8 cellular contexts compared by ENCODE assay signal in genomic region chr17:27602721-27603445, GRCh38. TPM values are rescaled to one million over a fixed set of nuclear protein-coding genes. Genes with fewer than 3 reads are reported as not detected.
A peak's percentile ranks its signal among the peaks of the same experiment; 100 is the strongest.
DNase-seq lines count a peak whose midpoint lies in the region; ATAC-seq, FAIRE-seq and TF ChIP-seq lines count a peak whose summit lies in the region.

No MANE protein-coding gene starts in this region.

- H3K4me1 Mint-ChIP-seq in CD4-positive, CD25-positive, alpha-beta regulatory T cell = peaks cover 0 to 6% (median 5%) of the 10 kb centered on the region in 4 donors

- H4K20me1 ChIP-seq in endothelial cell of umbilical vein (replicated peaks; ENCODE audit: control insufficient read depth, extremely low read depth, insufficient read depth, low read length) = no peaks in the 10 kb centered on the region

- FAIRE-seq in endothelial cell of umbilical vein (lab: Jason Lieb, UNC) = peak; percentile 73

- intact Hi-C loops in endothelial cell of umbilical vein (cut with micrococcal nuclease) = loop anchor here (1.0 kb wide), 1 partner anchor 48 kb away; no protein-coding TSS in a partner anchor

- TF ChIP-seq POLR2A in endothelial cell of umbilical vein (IDR thresholded peaks at IDR 0.05; ENCODE audit: low read depth, low read length) = no peak

- H2AFZ ChIP-seq in endothelial cell of umbilical vein (ENCODE audit: low read depth, low read length) = no peak overlapping the region

- no TSS peak for BruUV-seq in endothelial cell of umbilical vein (replicated peaks; lab: Mats Ljungman, UMichigan)

- POLR2A ChIA-PET in HEK293 (lab: Yijun Ruan, JAX) = no interaction called here
- POLR2A ChIA-PET in endothelial cell of umbilical vein (lab: Charles Lee) = no interaction called here

- H3K79me2 ChIP-seq in endothelial cell of umbilical vein (ENCODE audit: control insufficient read depth, insufficient read depth, low read length) = no peaks in the 10 kb centered on the region

- no peaks in the 10 kb centered on the region for H3K9me1 ChIP-seq in endothelial cell of umbilical vein (replicated peaks; ENCODE audit: control insufficient read depth, extremely low read depth, insufficient read depth, low read length)

- peak in 1 of 2 donors; percentile 40 for ATAC-seq in CD4-positive, CD25-positive, alpha-beta regulatory T cell (ENCODE audit: low read depth in 2 of 2)
- ATAC-seq in HG03025 (IDR thresholded peaks at IDR 0.05; ENCODE audit: low FRiP score, unreplicated experiment) = no peak

- H3K36me3 Mint-ChIP-seq in CD4-positive, CD25-positive, alpha-beta regulatory T cell = peaks cover 20% of the 10 kb centered on the region

- H3K4me2 ChIP-seq in endothelial cell of umbilical vein (ENCODE audit: insufficient read depth, low read length) = no peak overlapping the region

- H3K9ac ChIP-seq in NT2/D1 (ENCODE audit: insufficient read length, low read depth) = no peak overlapping the region
- no peak overlapping the region for H3K9ac ChIP-seq in endothelial cell of umbilical vein (replicated peaks; ENCODE audit: extremely low read depth, insufficient read depth, low read length)

- no peaks in the 10 kb centered on the region for H3K9me3 ChIP-seq in CD4-positive, CD25-positive, alpha-beta regulatory T cell (ENCODE audit: control insufficient read depth in 2 of 2, low read length in 2 of 2)
- H3K9me3 ChIP-seq in HEK293 (ENCODE audit: control insufficient read depth, insufficient read depth, low read depth, low read length) = no peaks in the 10 kb centered on the region
- no peaks in the 10 kb centered on the region; the same call in 1 of the 2 replicates for H3K9me3 ChIP-seq in NT2/D1 (ENCODE audit: insufficient read depth, low read length)
- H3K9me3 ChIP-seq in endothelial cell of umbilical vein (replicated peaks; ENCODE audit: control insufficient read depth, insufficient read depth, low read length) = no peaks in the 10 kb centered on the region

- peaks cover 18% of the 10 kb centered on the region for H3K36me3 ChIP-seq in CD4-positive, CD25-positive, alpha-beta regulatory T cell (ENCODE audit: control insufficient read depth, insufficient read depth, low read length)
- peaks cover 0 to 52% of the 10 kb centered on the region in 2 experiments; a peak in 1 of 3 replicates for H3K36me3 ChIP-seq in HEK293 (ENCODE audit: control insufficient read depth in 2 of 2, insufficient read depth in 1 of 2, low read length in 2 of 2)
- H3K36me3 ChIP-seq in NT2/D1 (ENCODE audit: insufficient read depth, insufficient read length, low read length) = peaks cover 67% of the 10 kb centered on the region
- H3K36me3 ChIP-seq in endothelial cell of umbilical vein (ENCODE audit: control insufficient read depth in 2 of 2, extremely low read depth in 1 of 2, insufficient read depth in 2 of 2, low read length in 2 of 2) = peaks cover 16 to 38% of the 10 kb centered on the region in 2 experiments

- H3K27ac ChIP-seq in CD4-positive, CD25-positive, alpha-beta regulatory T cell (ENCODE audit: insufficient read depth, low read length, poor library complexity, severe bottlenecking) = no peak overlapping the region
- H3K27ac ChIP-seq in HEK293 (ENCODE audit: extremely low read depth, low read depth, low read length) = no peak overlapping the region
- peak overlapping the region; percentile 4 for H3K27ac ChIP-seq in endothelial cell of umbilical vein (ENCODE audit: insufficient read depth, low read depth, low read length)

- TF ChIP-seq CTCF in HEK293 (tag by site-specific recombination; IDR thresholded peaks at IDR 0.05) (peak; percentile 72; the same call in 1 of the 2 replicates), endothelial cell of umbilical vein (IDR thresholded peaks at IDR 0.05; ENCODE audit: extremely low read depth in 1 of 2, insufficient read depth in 1 of 2, low read depth in 1 of 2, low read length in 2 of 2) (peak; percentile 92 to 95)

- H3K27ac Mint-ChIP-seq in CD4-positive, CD25-positive, alpha-beta regulatory T cell = peak overlapping the region in 1 of 3 donors; percentile 5

- dilution Hi-C loops in endothelial cell of umbilical vein (cut with MboI; ENCODE audit: extremely low pct_ligation_motif_present, low sequenced_read_pairs) = no loop called here

- H3K27me3 Mint-ChIP-seq in CD4-positive, CD25-positive, alpha-beta regulatory T cell = no peaks in the 10 kb centered on the region

- peak; percentile 53 to 68 (median 60) for DNase-seq in CD4-positive, CD25-positive, alpha-beta regulatory T cell
- DNase-seq in NT2/D1 (ENCODE audit: low read depth, low spot score) = peak; percentile 47
- peak; percentile 31 to 65 (median 47) for DNase-seq in activated CD8-positive, alpha-beta memory T cell treated with anti-CD3 and anti-CD28 coated beads for 48 hours (ENCODE audit: low read depth in 2 of 3, low spot score in 2 of 3)
- peak; percentile 67 for DNase-seq in endothelial cell of umbilical vein (ENCODE audit: low read depth, low spot score)
- DNase-seq in midbrain (lab: John Stamatoyannopoulos, UW) = peak; percentile 69
- DNase-seq in stimulated activated CD8-positive, alpha-beta memory T cell treated with anti-CD3 and anti-CD28 coated beads, Interleukin-4, amount 100 ng/mL, for 1 hour (ENCODE audit: low read depth in 2 of 2, low spot score in 1 of 2) = peak; percentile 48 to 50

- no peak overlapping the region for H3K4me3 Mint-ChIP-seq in CD4-positive, CD25-positive, alpha-beta regulatory T cell

- CTCF ChIA-PET in HEK293 (lab: Yijun Ruan, JAX) = interaction anchor here (0.6 to 20.8 kb wide), 75 partner anchors 8 to 409 kb away, joined by 3 to 267 read pairs (median 4); partner anchors contain the start of genes KSR1 and WSB1
- CTCF ChIA-PET in endothelial cell of umbilical vein (lab: Charles Lee) = interaction anchor here (1.0 to 10.3 kb wide), 18 partner anchors 12 to 406 kb away, joined by 3 to 150 read pairs (median 4); no protein-coding TSS in a partner anchor

- no peak overlapping the region for H3K4me3 ChIP-seq in CD4-positive, CD25-positive, alpha-beta regulatory T cell (ENCODE audit: low read depth, low read length)
- H3K4me3 ChIP-seq in HEK293 (ENCODE audit: low read depth, low read length) (no peak overlapping the region), NT2/D1 (ENCODE audit: insufficient read length, low read depth) (no peak overlapping the region), endothelial cell of umbilical vein (replicated peaks in 1 of 3; ENCODE audit: insufficient read depth in 1 of 3, low read depth in 1 of 3, low read length in 3 of 3) (no peak overlapping the region)

- H3K9me3 Mint-ChIP-seq in CD4-positive, CD25-positive, alpha-beta regulatory T cell = no peaks in the 10 kb centered on the region

- H3K27me3 ChIP-seq in CD4-positive, CD25-positive, alpha-beta regulatory T cell (ENCODE audit: control insufficient read depth, insufficient read depth, low read length) = no peaks in the 10 kb centered on the region
- H3K27me3 ChIP-seq in NT2/D1 (ENCODE audit: insufficient read depth, insufficient read length) (no peaks in the 10 kb centered on the region), endothelial cell of umbilical vein (ENCODE audit: control insufficient read depth in 2 of 2, insufficient read depth in 2 of 2, low read length in 2 of 2) (no peaks in the 10 kb centered on the region)

- H3K4me1 ChIP-seq in CD4-positive, CD25-positive, alpha-beta regulatory T cell (ENCODE audit: control insufficient read depth, insufficient read depth, low read length, poor library complexity, severe bottlenecking) = no peaks in the 10 kb centered on the region
- no peaks in the 10 kb centered on the region for H3K4me1 ChIP-seq in HEK293 (ENCODE audit: control insufficient read depth, insufficient read depth, low read length)
- H3K4me1 ChIP-seq in NT2/D1 (ENCODE audit: insufficient read depth, insufficient read length) = peaks cover 10% of the 10 kb centered on the region
- H3K4me1 ChIP-seq in endothelial cell of umbilical vein (ENCODE audit: control insufficient read depth, extremely low read depth, insufficient read depth, low read length) = peaks cover 14% of the 10 kb centered on the region

TF ChIP-seq in HEK293, 187 proteins besides CTCF, POLR2A, EP300 and RAD21 (continues in another document):
- TF ChIP-seq ZSCAN23 (tag by site-specific recombination; IDR thresholded peaks at IDR 0.05) (no peak), ZNF654 (tag by site-specific recombination; IDR thresholded peaks at IDR 0.05; ENCODE audit: low read depth) (peak; percentile 49)

TF ChIP-seq in endothelial cell of umbilical vein, 7 proteins besides CTCF, POLR2A, EP300 and RAD21:
- no peak for TF ChIP-seq JUN (IDR thresholded peaks at IDR 0.05; ENCODE audit: borderline replicate concordance, insufficient read depth, insufficient read length, low read depth)
- TF ChIP-seq GATA2 (IDR thresholded peaks at IDR 0.05; ENCODE audit: insufficient read depth, insufficient read length, low read depth, low read length) = no peak
- TF ChIP-seq MAX (IDR thresholded peaks at IDR 0.05; ENCODE audit: insufficient read depth, insufficient read length) = no peak
- no peak for TF ChIP-seq POLR2AphosphoS5 (IDR thresholded peaks at IDR 0.05; ENCODE audit: insufficient read depth, low read depth, low read length)
- TF ChIP-seq EZH2 (IDR thresholded peaks at IDR 0.05; ENCODE audit: borderline replicate concordance, low read depth, low read length, severe bottlenecking) = no peak
- no peak for TF ChIP-seq MYC (IDR thresholded peaks at IDR 0.05; ENCODE audit: low read depth, low read length)
- no peak for TF ChIP-seq FOS (IDR thresholded peaks at IDR 0.05; ENCODE audit: borderline replicate concordance, insufficient read depth, low read length)

RNA-seq across cellular contexts. Expression of gene LGALS9, which starts 28.1 kb away (rescaled TPM):
- 122 TPM for total RNA-seq in CD4-positive, CD25-positive, alpha-beta regulatory T cell
- 10 to 100 TPM; 38.3 to 56.6 (median 40.2) TPM for polyA plus RNA-seq in CD4-positive, CD25-positive, alpha-beta regulatory T cell
- 32.5 and 52.4 TPM in 2 replicates for total RNA-seq in endothelial cell of umbilical vein
- 65.2 and 83.3 TPM in 2 replicates for polyA plus RNA-seq in endothelial cell of umbilical vein
- 27.0 and 35.2 TPM in 2 replicates for polyA plus RNA-seq in endothelial cell of umbilical vein (2011; cell fraction: cytosol; rRNA removed)
- polyA plus RNA-seq in endothelial cell of umbilical vein (2011; cell fraction: nucleus; rRNA removed) = 39.8 and 48.8 TPM in 2 replicates
- polyA plus RNA-seq in endothelial cell of umbilical vein (2012) = 33.2 and 63.8 TPM in 2 replicates
- 59.6 and 74.2 TPM in 2 replicates for polyA minus RNA-seq in endothelial cell of umbilical vein
- polyA minus RNA-seq in endothelial cell of umbilical vein (2011; cell fraction: cytosol; rRNA and poly(A)+ RNA removed) = not detected
- 21.3 and 25.5 TPM in 2 replicates for polyA minus RNA-seq in endothelial cell of umbilical vein (2011; cell fraction: nucleus; rRNA and poly(A)+ RNA removed)
